Comparison of ENCODE assay signal across 8 cellular contexts in the genomic region with DNA sequence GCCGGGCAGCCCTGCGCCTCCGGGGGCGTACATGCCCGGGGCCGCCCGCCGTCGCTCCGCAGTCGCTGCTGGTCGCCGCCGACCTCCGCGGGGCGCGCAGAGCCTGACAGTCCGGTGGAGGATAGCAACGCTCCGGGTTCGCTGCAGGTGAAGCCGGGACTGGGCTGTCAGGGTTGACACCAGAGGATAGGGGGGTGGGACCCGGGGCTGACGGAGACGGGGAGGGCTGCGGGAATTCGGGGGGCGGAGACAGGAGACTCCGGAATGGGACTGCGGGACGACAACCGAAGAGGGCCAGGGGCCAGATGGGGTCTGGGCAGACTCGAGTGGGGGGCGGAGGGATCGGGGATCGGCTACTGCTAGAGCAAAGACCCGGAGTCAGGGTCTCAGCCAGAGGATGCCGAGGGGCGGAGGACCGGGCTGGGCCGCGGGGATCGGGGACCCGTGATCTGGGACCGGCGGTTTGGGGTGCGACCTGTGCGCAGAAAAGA. TPM values are rescaled to one million over a fixed set of nuclear protein-coding genes. Genes with fewer than 3 reads are reported as not detected.
DNase-seq lines count a peak whose midpoint lies in the region; ATAC-seq lines count a peak whose summit lies in the region.

No MANE protein-coding gene starts in this region.

- ATAC-seq in GM21825 (IDR thresholded peaks at IDR 0.05; ENCODE audit: unreplicated experiment) (peak; percentile 17), GM18870 (IDR thresholded peaks at IDR 0.05; ENCODE audit: unreplicated experiment) (no peak)

- peak overlapping the region; percentile 78 for H3K9ac ChIP-seq in trophoblast cell (ENCODE audit: low read length)

- H3K27ac ChIP-seq in trophoblast cell (ENCODE audit: low read depth, low read length), result no peak overlapping the region

- peak overlapping the region; percentile 33 for H3K27ac Mint-ChIP-seq in activated naive CD4-positive, alpha-beta T cell treated with anti-CD3 and anti-CD28 coated beads for 36 hours

- H3K4me3 ChIP-seq in trophoblast cell (ENCODE audit: low read depth, low read length), result peak overlapping the region; percentile 87

- H3K27me3 Mint-ChIP-seq in activated naive CD4-positive, alpha-beta T cell treated with anti-CD3 and anti-CD28 coated beads for 36 hours (ENCODE audit: low read depth), result no peaks in the 10 kb centered on the region

- DNase-seq in Daoy (ENCODE audit: low read depth) (peak; percentile 32), NCI-H1105 treated with DMSO at 0.1 percent for 48 hours (lab: John Stamatoyannopoulos, UW) (peak; percentile 25), head of caudate nucleus (peak in 39 of 42 donors; percentile 20 to 79 (median 63)), trophoblast cell (peak in 1 of 2 donors; percentile 32), NCI-H187 treated with DMSO at 0.1 percent for 48 hours (lab: John Stamatoyannopoulos, UW) (no peak)
- peak; percentile 45 for DNase-seq in activated naive CD4-positive, alpha-beta T cell treated with anti-CD3 and anti-CD28 coated beads for 36 hours

- H3K9me3 ChIP-seq in trophoblast cell (ENCODE audit: insufficient read depth, low read depth, low read length), result no peaks in the 10 kb centered on the region

- peak overlapping the region; percentile 83 for H3K18ac ChIP-seq in trophoblast cell (ENCODE audit: low read length)

- H3K4me1 ChIP-seq in trophoblast cell (ENCODE audit: control insufficient read depth in 1 of 2, insufficient read depth in 2 of 2, low read length in 2 of 2), result peaks cover 10 to 13% of the 10 kb centered on the region in 2 experiments

- peak overlapping the region; percentile 80 for H4K91ac ChIP-seq in trophoblast cell (ENCODE audit: low read depth, low read length)

- H3K36me3 ChIP-seq in trophoblast cell (ENCODE audit: control insufficient read depth in 1 of 2, insufficient read depth in 2 of 2, low read length in 2 of 2), result peaks cover 19 to 30% of the 10 kb centered on the region in 2 experiments

- H3K4me2 ChIP-seq in trophoblast cell (ENCODE audit: low read length), result peak overlapping the region; percentile 97

- H2AFZ ChIP-seq in trophoblast cell (ENCODE audit: insufficient read depth, low read length, poor library complexity), result peak overlapping the region; percentile 90

- H3K4me3 Mint-ChIP-seq in activated naive CD4-positive, alpha-beta T cell treated with anti-CD3 and anti-CD28 coated beads for 36 hours, result peak overlapping the region; percentile 99

- peaks cover 30% of the 10 kb centered on the region for H3K36me3 Mint-ChIP-seq in activated naive CD4-positive, alpha-beta T cell treated with anti-CD3 and anti-CD28 coated beads for 36 hours (ENCODE audit: low read depth)

- peaks cover 6% of the 10 kb centered on the region for H3K79me1 ChIP-seq in trophoblast cell (ENCODE audit: low read length)

- peak overlapping the region; percentile 95 for H4K8ac ChIP-seq in trophoblast cell (ENCODE audit: low read depth, low read length)

- peak overlapping the region; percentile 85 for H3K14ac ChIP-seq in trophoblast cell (ENCODE audit: low read length)

- peak overlapping the region; percentile 70 for H2BK120ac ChIP-seq in trophoblast cell (ENCODE audit: insufficient read depth, low read length, poor library complexity)

- peak overlapping the region; percentile 82 for H4K12ac ChIP-seq in trophoblast cell (ENCODE audit: low read depth, low read length)

- H2AK5ac ChIP-seq in trophoblast cell (ENCODE audit: low read length), result no peak overlapping the region

- CTCF ChIA-PET in activated naive CD4-positive, alpha-beta T cell treated with anti-CD3 and anti-CD28 coated beads for 36 hours (lab: Charles Lee), result interaction anchor here (0.7 to 1.6 kb wide), 2 partner anchors 19 to 91 kb away, joined by 3 to 11 read pairs; no protein-coding TSS in a partner anchor

- H3K23ac ChIP-seq in trophoblast cell (ENCODE audit: low read length), result no peak overlapping the region

- peak overlapping the region; percentile 80 for H3K4ac ChIP-seq in trophoblast cell (ENCODE audit: low read depth, low read length)

- H3K9me3 Mint-ChIP-seq in activated naive CD4-positive, alpha-beta T cell treated with anti-CD3 and anti-CD28 coated beads for 36 hours, result no peaks in the 10 kb centered on the region

- H3K27me3 ChIP-seq in trophoblast cell (ENCODE audit: insufficient read depth, low read length), result no peaks in the 10 kb centered on the region

- WGBS in trophoblast cell (ENCODE audit: extremely low coverage, insufficient coverage, insufficient read length), result no CpG with 5 or more reads among the region's 49 CpGs

- peaks cover 54% of the 10 kb centered on the region for H3K4me1 Mint-ChIP-seq in activated naive CD4-positive, alpha-beta T cell treated with anti-CD3 and anti-CD28 coated beads for 36 hours (ENCODE audit: low read depth)

- H3K79me2 ChIP-seq in trophoblast cell (ENCODE audit: control insufficient read depth, insufficient read depth, low read length, poor library complexity), result peaks cover 5% of the 10 kb centered on the region

- intact Hi-C loops in activated naive CD4-positive, alpha-beta T cell treated with anti-CD3 and anti-CD28 coated beads for 36 hours (cut with micrococcal nuclease), result loop anchor here (5.0 to 10.0 kb wide), 6 partner anchors 57 to 497 kb away; partner anchors contain the start of genes ANKRD36C, ARID5A and CNNM4
- intact Hi-C loops in head of caudate nucleus (cut with DNase I), result loop anchor here (10.0 kb wide), 1 partner anchor 121 kb away; the partner anchor contains the start of gene DUSP2

- peak overlapping the region; percentile 23 for H2BK5ac ChIP-seq in trophoblast cell (ENCODE audit: low read depth, low read length, poor library complexity)

- H2BK12ac ChIP-seq in trophoblast cell (ENCODE audit: low read length), result no peak overlapping the region

RNA-seq across cellular contexts. Expression of gene TMEM127, which starts 0.4 kb away (rescaled TPM):
- total RNA-seq in Daoy (2014; rRNA removed; shearing (Covaris generic)), result 16.2 and 19.1 TPM in 2 replicates
- total RNA-seq in activated naive CD4-positive, alpha-beta T cell treated with anti-CD3 and anti-CD28 coated beads for 36 hours, result 10 to 100 TPM; 12.9 to 16.1 TPM
- 36.6 and 38.2 TPM in 2 replicates for polyA plus RNA-seq in trophoblast cell (2013)

RNA-seq across cellular contexts. Expression of gene CIAO1, which starts 0.6 kb away (rescaled TPM):
- total RNA-seq in Daoy (2014; rRNA removed; shearing (Covaris generic)), result 136 and 166 TPM in 2 replicates
- total RNA-seq in activated naive CD4-positive, alpha-beta T cell treated with anti-CD3 and anti-CD28 coated beads for 36 hours, result 10 to 100 TPM; 59.9 to 62.2 TPM
- 43.1 and 43.2 TPM in 2 replicates for polyA plus RNA-seq in trophoblast cell (2013)

RNA-seq across cellular contexts. Expression of gene SNRNP200, which starts 40.0 kb away (rescaled TPM):
- 29.2 and 34.9 TPM in 2 replicates for total RNA-seq in Daoy (2014; rRNA removed; shearing (Covaris generic))
- 100 to 1,000 TPM; 179 to 181 TPM for total RNA-seq in activated naive CD4-positive, alpha-beta T cell treated with anti-CD3 and anti-CD28 coated beads for 36 hours
- polyA plus RNA-seq in trophoblast cell (2013), result 75.8 and 76.3 TPM in 2 replicates

RNA-seq across cellular contexts. Expression of gene STARD7, which starts 56.8 kb away (rescaled TPM):
- total RNA-seq in Daoy (2014; rRNA removed; shearing (Covaris generic)), result 176 and 199 TPM in 2 replicates
- 10 to 100 TPM; 84.7 to 87.6 TPM for total RNA-seq in activated naive CD4-positive, alpha-beta T cell treated with anti-CD3 and anti-CD28 coated beads for 36 hours
- polyA plus RNA-seq in trophoblast cell (2013), result 70.0 and 72.7 TPM in 2 replicates

RNA-seq across cellular contexts. Expression of gene ITPRIPL1, which starts 59.7 kb away (rescaled TPM):
- 2.4 and 2.7 TPM in 2 replicates for total RNA-seq in Daoy (2014; rRNA removed; shearing (Covaris generic))
- total RNA-seq in activated naive CD4-positive, alpha-beta T cell treated with anti-CD3 and anti-CD28 coated beads for 36 hours, result 10 to 100 TPM; 13.3 to 13.4 TPM
- polyA plus RNA-seq in trophoblast cell (2013), result 1.4 and 1.5 TPM in 2 replicates
